ENCODE assay signal across 1 cellular context in genomic region chr3:46978985-46979944, GRCh38.
TF ChIP-seq lines count a peak whose summit lies in the region.

TSS of gene NBEAL2 (plus strand) at chr3:46979666. CDS start at chr3:46979862, 196 bp downstream.

TF ChIP-seq in K562, 482 proteins besides CTCF, POLR2A, EP300 and RAD21 (continued from another document and continues in another):
- TF ChIP-seq ZNF347 (CRISPR knock-in tag; IDR thresholded peaks at IDR 0.05; ENCODE audit: low read depth) = no peak
- peak; percentile 33; the same call in 1 of the 2 replicates for TF ChIP-seq ZNF431 (CRISPR knock-in tag; IDR thresholded peaks at IDR 0.05)
- no peak for TF ChIP-seq SRSF7 (optimal IDR thresholded peaks at IDR 0.05; ENCODE audit: low read depth, low read length)
- no peak for TF ChIP-seq ZNF224 (CRISPR knock-in tag; IDR thresholded peaks at IDR 0.05)
- TF ChIP-seq CREB1 (IDR thresholded peaks at IDR 0.05) = peak; percentile 48; the same call in 1 of the 2 replicates
- peak; percentile 71 for TF ChIP-seq CREB1 (CRISPR knock-in tag; IDR thresholded peaks at IDR 0.05)
- TF ChIP-seq FOXK1 (CRISPR knock-in tag; IDR thresholded peaks at IDR 0.05; ENCODE audit: borderline replicate concordance) = no peak
- no peak for TF ChIP-seq ZC3H8 (IDR thresholded peaks at IDR 0.05)
- TF ChIP-seq ESRRA (IDR thresholded peaks at IDR 0.05; ENCODE audit: borderline replicate concordance, low read depth) = peak; percentile 90; the same call in 1 of the 2 replicates
- TF ChIP-seq PCBP1 (IDR thresholded peaks at IDR 0.05; ENCODE audit: low read depth, low read length, poor library complexity, severe bottlenecking) = peak; percentile 85
- TF ChIP-seq POLR3A (IDR thresholded peaks at IDR 0.05; ENCODE audit: borderline replicate concordance, extremely low read depth, insufficient read depth, insufficient read length) = no peak
- TF ChIP-seq CEBPB (tag; IDR thresholded peaks at IDR 0.05) = no peak
- no peak for TF ChIP-seq PRPF4 (IDR thresholded peaks at IDR 0.05; ENCODE audit: insufficient read depth, low read depth, low read length, poor library complexity, severe bottlenecking)
- TF ChIP-seq MYC (IDR thresholded peaks at IDR 0.05; ENCODE audit: low read depth, low read length) = peak; percentile 77
- peak; percentile 80; the same call in 1 of the 2 replicates for TF ChIP-seq MYC (CRISPR knock-in tag; IDR thresholded peaks at IDR 0.05; ENCODE audit: borderline replicate concordance, low read depth)
- TF ChIP-seq HMGXB4 (CRISPR knock-in tag; IDR thresholded peaks at IDR 0.05) = peak; percentile 61; the same call in 1 of the 2 replicates
- no peak; the same call in 1 of the 2 replicates for TF ChIP-seq ZC3H4 (CRISPR knock-in tag; IDR thresholded peaks at IDR 0.05; ENCODE audit: borderline replicate concordance)
- no peak for TF ChIP-seq ZNF764 (CRISPR knock-in tag; IDR thresholded peaks at IDR 0.05; ENCODE audit: low read depth)
- TF ChIP-seq C11orf30 (IDR thresholded peaks at IDR 0.05; ENCODE audit: low read depth) = no peak
- TF ChIP-seq NUFIP1 (IDR thresholded peaks at IDR 0.05; ENCODE audit: partially characterized antibody) = no peak
- no peak for TF ChIP-seq ATF6 (CRISPR knock-in tag; IDR thresholded peaks at IDR 0.05)
- TF ChIP-seq DIDO1 (tag; IDR thresholded peaks at IDR 0.05; ENCODE audit: low read depth) = no peak
- peak; percentile 49; the same call in 1 of the 2 replicates for TF ChIP-seq SPI1 (IDR thresholded peaks at IDR 0.05; ENCODE audit: borderline replicate concordance, low read depth, low read length)
- TF ChIP-seq ZFP30 (CRISPR knock-in tag; IDR thresholded peaks at IDR 0.05; ENCODE audit: borderline replicate concordance) = no peak
- peak; percentile 78 for TF ChIP-seq TFAP4 (CRISPR knock-in tag; IDR thresholded peaks at IDR 0.05; ENCODE audit: borderline replicate concordance)
- no peak for TF ChIP-seq HOXB6 (CRISPR knock-in tag; IDR thresholded peaks at IDR 0.05; ENCODE audit: borderline replicate concordance)
- peak; percentile 83; the same call in 1 of the 2 replicates for TF ChIP-seq NFRKB (IDR thresholded peaks at IDR 0.05; ENCODE audit: low read depth)
- TF ChIP-seq TCF7 (IDR thresholded peaks at IDR 0.05; ENCODE audit: borderline replicate concordance) = no peak
- no peak for TF ChIP-seq CBX8 (IDR thresholded peaks at IDR 0.05; ENCODE audit: borderline replicate concordance, extremely low read depth, low read depth, low read length, poor library complexity, severe bottlenecking)
- no peak for TF ChIP-seq ARID2 (IDR thresholded peaks at IDR 0.05)
- TF ChIP-seq SIRT6 (IDR thresholded peaks at IDR 0.05; ENCODE audit: low read depth, low read length) = no peak
- no peak for TF ChIP-seq FOXJ2 (tag; IDR thresholded peaks at IDR 0.05)
- TF ChIP-seq BACH1 (tag; IDR thresholded peaks at IDR 0.05) = no peak
- no peak for TF ChIP-seq ELK1 (CRISPR knock-in tag; IDR thresholded peaks at IDR 0.05)
- TF ChIP-seq BHLHE40 (IDR thresholded peaks at IDR 0.05; ENCODE audit: low read length) = no peak
- peak; percentile 70 for TF ChIP-seq ZNF511 (CRISPR knock-in tag; IDR thresholded peaks at IDR 0.05)
- peak; percentile 23; the same call in 1 of the 2 replicates for TF ChIP-seq DMBX1 (CRISPR knock-in tag; IDR thresholded peaks at IDR 0.05; ENCODE audit: borderline replicate concordance)
- peak; percentile 10 for TF ChIP-seq NEUROD1 (IDR thresholded peaks at IDR 0.05; ENCODE audit: borderline replicate concordance, low read depth, low read length, partially characterized antibody)
- TF ChIP-seq FUS (optimal IDR thresholded peaks at IDR 0.05; ENCODE audit: low read depth, low read length) = no peak
- TF ChIP-seq CHCHD3 (CRISPR knock-in tag; IDR thresholded peaks at IDR 0.05) = 0 out of 2 replicates have a peak, but pooled peaks have one; percentile 65
- 0 out of 2 replicates have a peak, but pooled peaks have one; percentile 33 for TF ChIP-seq FOXP4 (CRISPR knock-in tag; IDR thresholded peaks at IDR 0.05; ENCODE audit: borderline replicate concordance)
- TF ChIP-seq KDM4B (IDR thresholded peaks at IDR 0.05; ENCODE audit: borderline replicate concordance in 2 of 2, low read depth in 1 of 2) = peak in 1 of 2 experiments; percentile 22; a peak in 1 of 4 replicates
- TF ChIP-seq GTF2B (IDR thresholded peaks at IDR 0.05; ENCODE audit: extremely low read depth, insufficient read length) = no peak
- TF ChIP-seq ZNF561 (CRISPR knock-in tag; conservative IDR thresholded peaks at IDR 0.05) = no peak; the same call in 1 of the 2 replicates
- no peak for TF ChIP-seq STAT5B (CRISPR knock-in tag; IDR thresholded peaks at IDR 0.05)
- TF ChIP-seq ZNF780A (CRISPR knock-in tag; IDR thresholded peaks at IDR 0.05) = no peak
- TF ChIP-seq MEF2D (tag; conservative IDR thresholded peaks at IDR 0.05; ENCODE audit: low read depth) = 0 out of 2 replicates have a peak, but pooled peaks have one; percentile 40
- TF ChIP-seq ZNF57 (CRISPR knock-in tag; IDR thresholded peaks at IDR 0.05) = no peak; the same call in 1 of the 2 replicates
- TF ChIP-seq FIP1L1 (IDR thresholded peaks at IDR 0.05; ENCODE audit: low read depth, low read length, poor library complexity, severe bottlenecking) = peak; percentile 78
- TF ChIP-seq ZBED1 (IDR thresholded peaks at IDR 0.05) = no peak
- peak; percentile 41 for TF ChIP-seq MXD1 (CRISPR knock-in tag; IDR thresholded peaks at IDR 0.05; ENCODE audit: borderline replicate concordance, poor library complexity, severe bottlenecking)
- TF ChIP-seq CREBBP (IDR thresholded peaks at IDR 0.05; ENCODE audit: low read depth, low read length) = no peak
- TF ChIP-seq MCM7 (IDR thresholded peaks at IDR 0.05) = no peak
- no peak for TF ChIP-seq ZNF41 (CRISPR knock-in tag; conservative IDR thresholded peaks at IDR 0.05)
- TF ChIP-seq HES1 (IDR thresholded peaks at IDR 0.05; ENCODE audit: low read depth) = no peak
- TF ChIP-seq MCM3 (IDR thresholded peaks at IDR 0.05) = no peak
- 0 out of 2 replicates have a peak, but pooled peaks have one; percentile 39 for TF ChIP-seq GABPA (tag; conservative IDR thresholded peaks at IDR 0.05; ENCODE audit: low read depth)
- no peak for TF ChIP-seq ZNF146 (CRISPR knock-in tag; IDR thresholded peaks at IDR 0.05; ENCODE audit: unreplicated experiment)
- TF ChIP-seq POLR3G (IDR thresholded peaks at IDR 0.05; ENCODE audit: extremely low read depth, insufficient read length, insufficient replicate concordance) = no peak
- no peak for TF ChIP-seq HIVEP1 (CRISPR knock-in tag; IDR thresholded peaks at IDR 0.05)
- no peak for TF ChIP-seq SMAD2 (IDR thresholded peaks at IDR 0.05; ENCODE audit: low read depth, low read length)
- no peak for TF ChIP-seq CLOCK (CRISPR knock-in tag; IDR thresholded peaks at IDR 0.05; ENCODE audit: borderline replicate concordance)
- TF ChIP-seq RBFOX2 (IDR thresholded peaks at IDR 0.05; ENCODE audit: low read depth, low read length) = peak; percentile 96
- TF ChIP-seq HDAC2 (IDR thresholded peaks at IDR 0.05) = peak; percentile 58
- no peak for TF ChIP-seq NR1H2 (CRISPR knock-in tag; IDR thresholded peaks at IDR 0.05)
- no peak for TF ChIP-seq PTRF (tag; IDR thresholded peaks at IDR 0.05)
